In the genomic region with DNA sequence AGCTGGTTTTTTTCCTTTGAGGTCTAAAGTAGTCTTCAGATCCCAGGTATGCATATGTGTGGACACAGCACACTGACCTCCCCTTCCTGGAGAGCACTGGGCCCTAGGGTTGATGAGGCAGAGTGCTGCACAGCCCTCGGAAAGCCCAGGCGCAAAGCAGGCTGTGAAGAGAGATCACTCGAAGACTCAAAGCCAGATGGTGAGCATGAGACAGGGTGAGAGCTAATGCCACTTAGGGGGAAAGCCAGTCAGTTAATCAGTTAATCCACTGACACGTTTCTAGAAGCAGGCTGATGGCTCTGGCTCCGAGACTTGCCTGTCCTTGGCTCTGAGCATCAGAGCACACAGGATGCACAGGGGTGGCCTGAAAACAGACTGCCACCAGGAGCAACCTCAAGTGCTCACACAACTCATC, we compare ENCODE assay signal across 17 cellular contexts. TPM values are rescaled to one million over a fixed set of nuclear protein-coding genes. Genes with fewer than 3 reads are reported as not detected.
DNase-seq lines count a peak whose midpoint lies in the region.
"Had no signal": no experiment of that assay in that cellular context is flagged by ENCODE, and none has a peak within 500 bp of the region (broad histone marks: within the 10 kb centered on the region; RNA-seq: fewer than 3 reads in every experiment).

No MANE protein-coding gene starts in this region.

- intact Hi-C loops in CD4-positive, alpha-beta memory T cell (cut with micrococcal nuclease): no loop called here

- no peaks in the 10 kb centered on the region for H3K4me1 ChIP-seq in CD4-positive, alpha-beta memory T cell (ENCODE audit: insufficient read depth, low read length)

- H3K9ac ChIP-seq in SK-N-MC (ENCODE audit: insufficient read length): no peak overlapping the region

- H3K27me3 ChIP-seq in CD4-positive, alpha-beta memory T cell (ENCODE audit: insufficient read depth, low read length): no peaks in the 10 kb centered on the region
- H3K27me3 ChIP-seq: upper lobe of left lung had no signal

- DNase-seq in NCI-H2171 treated with DMSO at 0.1 percent for 48 hours (lab: John Stamatoyannopoulos, UW): peak; percentile 65
- DNase-seq in NCI-H2171 (lab: John Stamatoyannopoulos, UW): no peak
- DNase-seq in SK-N-MC (ENCODE audit: low read depth, low spot score): no peak
- peak; percentile 72 for DNase-seq in islet precursor cell
- DNase-seq in substantia nigra (lab: John Stamatoyannopoulos, UW): no peak
- DNase-seq in activated CD4-positive, alpha-beta T cell treated with anti-CD3 and anti-CD28 coated beads, Interleukin-2, amount 10 ng/mL, durations not matched to agents 7 days and 5 days: no peak
- no peak for DNase-seq in H4 (ENCODE audit: low spot score)
- no peak for DNase-seq in CD4-positive, alpha-beta memory T cell
- DNase-seq: activated CD4-positive, CD25-positive, alpha-beta regulatory T cell treated with anti-CD3 and anti-CD28 coated beads, Interleukin-2, amount 50 U/mL, for 72 hours; activated naive CD8-positive, alpha-beta T cell treated with anti-CD3 and anti-CD28 coated beads for 36 hours; naive B cell; T-helper 2 cell had no signal

- H3K27ac Mint-ChIP-seq in activated CD4-positive, alpha-beta T cell treated with anti-CD3 and anti-CD28 coated beads, Interleukin-2, amount 10 ng/mL, durations not matched to agents 7 days and 5 days: no peak overlapping the region
- no peak overlapping the region for H3K27ac Mint-ChIP-seq in CD4-positive, alpha-beta memory T cell
- H3K27ac Mint-ChIP-seq: activated naive CD8-positive, alpha-beta T cell treated with anti-CD3 and anti-CD28 coated beads for 36 hours had no signal

- POLR2A ChIA-PET in activated CD4-positive, alpha-beta T cell treated with anti-CD3 and anti-CD28 coated beads, Interleukin-2, amount 10 ng/mL, durations not matched to agents 7 days and 5 days (lab: Charles Lee): interaction anchor here (0.6 kb wide), 1 partner anchor 34 kb away, joined by 12 read pairs; no protein-coding TSS in a partner anchor
- POLR2A ChIA-PET in CD4-positive, alpha-beta memory T cell (lab: Charles Lee; ENCODE audit: partially characterized antibody): no interaction called here

- H3K4me1 Mint-ChIP-seq in activated CD4-positive, alpha-beta T cell treated with anti-CD3 and anti-CD28 coated beads, Interleukin-2, amount 10 ng/mL, durations not matched to agents 7 days and 5 days: no peaks in the 10 kb centered on the region
- H3K4me1 Mint-ChIP-seq in CD4-positive, alpha-beta memory T cell: no peaks in the 10 kb centered on the region
- H3K4me1 Mint-ChIP-seq: central memory CD8-positive, alpha-beta T cell; naive B cell; stimulated activated effector memory CD8-positive, alpha-beta T cell treated with anti-CD3 and anti-CD28 coated beads, Interleukin-12 subunit alpha, Interleukin-12 subunit beta, amount 100 ng/mL, for 72 hours had no signal

- H3K27ac ChIP-seq in SK-N-MC: peak overlapping the region; percentile 66; the same call in 1 of the 2 replicates
- peak overlapping the region; percentile 31 for H3K27ac ChIP-seq in substantia nigra (ENCODE audit: low read depth, low read length, poor library complexity, severe bottlenecking)
- no peak overlapping the region for H3K27ac ChIP-seq in CD4-positive, alpha-beta memory T cell (ENCODE audit: low read depth, low read length)
- H3K27ac ChIP-seq: upper lobe of left lung had no signal

- H3K9me3 ChIP-seq in SK-N-MC (ENCODE audit: low read depth, low read length): no peaks in the 10 kb centered on the region
- H3K9me3 ChIP-seq in CD4-positive, alpha-beta memory T cell (ENCODE audit: control insufficient read depth in 1 of 2, low read length in 2 of 2): no peaks in the 10 kb centered on the region
- H3K9me3 ChIP-seq: upper lobe of left lung had no signal

- H3K4me3 Mint-ChIP-seq in activated CD4-positive, alpha-beta T cell treated with anti-CD3 and anti-CD28 coated beads, Interleukin-2, amount 10 ng/mL, durations not matched to agents 7 days and 5 days: no peak overlapping the region
- no peak overlapping the region for H3K4me3 Mint-ChIP-seq in CD4-positive, alpha-beta memory T cell
- H3K4me3 Mint-ChIP-seq: activated naive CD8-positive, alpha-beta T cell treated with anti-CD3 and anti-CD28 coated beads for 36 hours; central memory CD8-positive, alpha-beta T cell; naive B cell; stimulated activated effector memory CD8-positive, alpha-beta T cell treated with anti-CD3 and anti-CD28 coated beads, Interleukin-12 subunit alpha, Interleukin-12 subunit beta, amount 100 ng/mL, for 72 hours had no signal

- H3K36me3 Mint-ChIP-seq in activated CD4-positive, alpha-beta T cell treated with anti-CD3 and anti-CD28 coated beads, Interleukin-2, amount 10 ng/mL, durations not matched to agents 7 days and 5 days (ENCODE audit: low read depth): peaks cover 34% of the 10 kb centered on the region
- peaks cover 0 to 6% of the 10 kb centered on the region in 2 donors for H3K36me3 Mint-ChIP-seq in CD4-positive, alpha-beta memory T cell

- CTCF ChIA-PET in activated CD4-positive, alpha-beta T cell treated with anti-CD3 and anti-CD28 coated beads, Interleukin-2, amount 10 ng/mL, durations not matched to agents 7 days and 5 days (lab: Charles Lee): interaction anchor here (1.5 to 7.1 kb wide), 3 partner anchors 10 to 44 kb away, joined by 3 to 87 read pairs (median 6); no protein-coding TSS in a partner anchor
- CTCF ChIA-PET in CD4-positive, alpha-beta memory T cell (lab: Charles Lee; ENCODE audit: partially characterized antibody): interaction anchor here (7.2 kb wide), 1 partner anchor 17 kb away, joined by 52 read pairs; no protein-coding TSS in a partner anchor

- H3K27me3 Mint-ChIP-seq in activated CD4-positive, alpha-beta T cell treated with anti-CD3 and anti-CD28 coated beads, Interleukin-2, amount 10 ng/mL, durations not matched to agents 7 days and 5 days: no peaks in the 10 kb centered on the region
- no peaks in the 10 kb centered on the region for H3K27me3 Mint-ChIP-seq in CD4-positive, alpha-beta memory T cell
- H3K27me3 Mint-ChIP-seq: activated naive CD8-positive, alpha-beta T cell treated with anti-CD3 and anti-CD28 coated beads for 36 hours; central memory CD8-positive, alpha-beta T cell; naive B cell had no signal

- 0 out of 2 replicates have a peak overlapping the region, but pooled peaks have one; percentile 34 for H3K4me3 ChIP-seq in SK-N-MC
- no peak overlapping the region for H3K4me3 ChIP-seq in CD4-positive, alpha-beta memory T cell (ENCODE audit: low read length in 2 of 2)
- H3K4me3 ChIP-seq: upper lobe of left lung had no signal

- no peaks in the 10 kb centered on the region for H3K9me3 Mint-ChIP-seq in activated CD4-positive, alpha-beta T cell treated with anti-CD3 and anti-CD28 coated beads, Interleukin-2, amount 10 ng/mL, durations not matched to agents 7 days and 5 days
- H3K9me3 Mint-ChIP-seq in CD4-positive, alpha-beta memory T cell: no peaks in the 10 kb centered on the region
- H3K9me3 Mint-ChIP-seq: activated naive CD8-positive, alpha-beta T cell treated with anti-CD3 and anti-CD28 coated beads for 36 hours; central memory CD8-positive, alpha-beta T cell; naive B cell; stimulated activated effector memory CD8-positive, alpha-beta T cell treated with anti-CD3 and anti-CD28 coated beads, Interleukin-12 subunit alpha, Interleukin-12 subunit beta, amount 100 ng/mL, for 72 hours had no signal

- peaks cover 25% of the 10 kb centered on the region for H3K36me3 ChIP-seq in SK-N-MC (ENCODE audit: insufficient read depth, low read length)
- H3K36me3 ChIP-seq in CD4-positive, alpha-beta memory T cell (ENCODE audit: insufficient read depth, low read length): no peaks in the 10 kb centered on the region
- H3K36me3 ChIP-seq: upper lobe of left lung had no signal

RNA-seq across cellular contexts. Expression of a gene that starts 11.7 kb away (rescaled TPM):
- total RNA-seq in activated CD4-positive, alpha-beta T cell treated with anti-CD3 and anti-CD28 coated beads, Interleukin-2, amount 10 ng/mL, durations not matched to agents 7 days and 5 days: not detected
- total RNA-seq in H4 (2014; rRNA removed; shearing (Covaris generic)): 0.10 TPM in 1 of 2 replicates, not detected in the other
- total RNA-seq in CD4-positive, alpha-beta memory T cell: not detected
- not detected for polyA plus RNA-seq in CD4-positive, alpha-beta memory T cell
- total RNA-seq: activated naive CD8-positive, alpha-beta T cell treated with anti-CD3 and anti-CD28 coated beads for 36 hours; OCI-LY7 had no signal

RNA-seq across cellular contexts. Expression of a gene that starts 22.8 kb away (rescaled TPM):
- total RNA-seq in activated CD4-positive, alpha-beta T cell treated with anti-CD3 and anti-CD28 coated beads, Interleukin-2, amount 10 ng/mL, durations not matched to agents 7 days and 5 days: not detected
- total RNA-seq in H4 (2014; rRNA removed; shearing (Covaris generic)): not detected in 2 replicates
- not detected for total RNA-seq in CD4-positive, alpha-beta memory T cell
- not detected for polyA plus RNA-seq in CD4-positive, alpha-beta memory T cell
- total RNA-seq: activated naive CD8-positive, alpha-beta T cell treated with anti-CD3 and anti-CD28 coated beads for 36 hours; left lobe of liver; OCI-LY7 had no signal

RNA-seq across cellular contexts. Expression of a gene that starts 33.9 kb away (rescaled TPM):
- total RNA-seq in activated CD4-positive, alpha-beta T cell treated with anti-CD3 and anti-CD28 coated beads, Interleukin-2, amount 10 ng/mL, durations not matched to agents 7 days and 5 days: not detected
- total RNA-seq in H4 (2014; rRNA removed; shearing (Covaris generic)): not detected in 2 replicates
- not detected for total RNA-seq in CD4-positive, alpha-beta memory T cell
- not detected for polyA plus RNA-seq in CD4-positive, alpha-beta memory T cell
- total RNA-seq: activated naive CD8-positive, alpha-beta T cell treated with anti-CD3 and anti-CD28 coated beads for 36 hours; left lobe of liver; OCI-LY7 had no signal

RNA-seq across cellular contexts. Expression of a gene that starts 40.8 kb away (rescaled TPM):
- 100 to 1,000 TPM; 177 to 183 TPM for total RNA-seq in activated CD4-positive, alpha-beta T cell treated with anti-CD3 and anti-CD28 coated beads, Interleukin-2, amount 10 ng/mL, durations not matched to agents 7 days and 5 days
- 115 and 140 TPM in 2 replicates for total RNA-seq in H4 (2014; rRNA removed; shearing (Covaris generic))
- total RNA-seq in CD4-positive, alpha-beta memory T cell: 10 to 100 TPM in 1 of 2 experiments, 1 to 10 TPM in 1; 8.5 to 10.4 TPM
- polyA plus RNA-seq in CD4-positive, alpha-beta memory T cell: 10 to 100 TPM; 11.8 to 14.7 TPM

Comparison
In these comparisons a context has a peak if more than half of its experiments do, and no peak if none do; other contexts are left out.
1. DNase-seq: peak in NCI-H2171 treated with DMSO at 0.1 percent for 48 hours (single experiment) and islet precursor cell (single experiment); none in NCI-H2171 (single experiment), SK-N-MC (single experiment), substantia nigra (0 of 49), activated CD4-positive, alpha-beta T cell treated with anti-CD3 and anti-CD28 coated beads, Interleukin-2, amount 10 ng/mL, durations not matched to agents 7 days and 5 days (single experiment), H4 (single experiment) and CD4-positive, alpha-beta memory T cell (0 of 5).